In the genomic region with DNA sequence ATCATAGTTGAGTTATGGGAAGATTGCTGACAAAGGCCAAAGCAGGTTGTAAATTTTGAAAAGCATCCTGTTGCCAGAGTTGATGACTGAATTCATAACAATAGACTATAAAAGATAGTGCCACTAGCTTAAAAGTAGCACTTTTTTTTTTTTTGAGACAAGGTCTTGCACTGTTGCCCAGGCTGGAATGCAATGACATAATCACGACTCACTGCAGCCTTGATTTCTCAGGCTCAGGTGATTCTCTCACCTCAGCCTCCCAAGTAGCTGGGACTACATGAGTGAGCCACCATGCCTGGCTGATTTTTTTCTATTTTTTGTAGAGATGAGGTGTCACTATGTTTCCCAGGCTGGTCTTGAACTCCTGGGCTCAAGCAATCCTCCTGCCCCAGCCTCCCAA, we compare ENCODE assay signal across 21 cellular contexts.
"Had no signal": no experiment of that assay in that cellular context is flagged by ENCODE, and none has a peak within 500 bp of the region (broad histone marks: within the 10 kb centered on the region; RNA-seq: fewer than 3 reads in every experiment).

No MANE protein-coding gene starts in this region.

- DNase-seq: activated CD4-positive, alpha-beta T cell treated with anti-CD3 and anti-CD28 coated beads for 1 hour; activated CD4-positive, alpha-beta T cell treated with anti-CD3 and anti-CD28 coated beads, Interleukin-2, amount 50 U/mL, for 1 hour; activated CD8-positive, alpha-beta T cell treated with anti-CD3 and anti-CD28 coated beads, Interleukin-2, amount 10 ng/mL, durations not matched to agents 7 days and 5 days; aorta; central memory CD4-positive, alpha-beta T cell; dermis blood vessel endothelial cell; effector CD8-positive, alpha-beta T cell; esophagus squamous epithelium; naive B cell; nucleus accumbens; right lobe of liver; small intestine; stimulated activated CD4-positive, alpha-beta T cell treated with anti-CD3 and anti-CD28 coated beads, Interleukin-2, amount 100 ng/mL, for 24 hours; stomach; T-helper 9 cell; transverse colon had no signal

- H3K36me3 Mint-ChIP-seq: brain; naive B cell; stimulated activated effector memory CD8-positive, alpha-beta T cell treated with anti-CD3 and anti-CD28 coated beads, Interleukin-12 subunit alpha, Interleukin-12 subunit beta, amount 100 ng/mL, for 72 hours had no signal

- H3K36me3 ChIP-seq: esophagus squamous epithelium, right lobe of liver, stomach, transverse colon had no signal

- ATAC-seq: activated CD8-positive, alpha-beta T cell treated with anti-CD3 and anti-CD28 coated beads, Interleukin-2, amount 10 ng/mL, durations not matched to agents 7 days and 5 days; activated naive CD4-positive, alpha-beta T cell treated with anti-CD3 and anti-CD28 coated beads, Interleukin-2, amount 50 U/mL, for 72 hours; right lobe of liver; stimulated activated effector memory CD8-positive, alpha-beta T cell treated with anti-CD3 and anti-CD28 coated beads, Interleukin-12 subunit alpha, Interleukin-12 subunit beta, amount 100 ng/mL, for 72 hours had no signal

- H3K27ac ChIP-seq: esophagus squamous epithelium, parathyroid adenoma, right lobe of liver, stomach, transverse colon had no signal

- H3K9ac ChIP-seq: parathyroid adenoma had no signal

- H3K4me3 ChIP-seq: esophagus squamous epithelium, right lobe of liver, stomach, transverse colon had no signal

- H3K79me2 ChIP-seq: parathyroid adenoma had no signal

- H3K4me3 Mint-ChIP-seq: activated CD8-positive, alpha-beta T cell treated with anti-CD3 and anti-CD28 coated beads, Interleukin-2, amount 10 ng/mL, durations not matched to agents 7 days and 5 days; activated T-helper 1 cell treated with anti-CD3 and anti-CD28 coated beads, Interleukin-12 subunit alpha, Interleukin-12 subunit beta, Interleukin-2, Interleukin-4 antibody, amounts not matched to agents 30 ng/mL and 10 ng/mL and 1 ng/mL, durations not matched to agents 14 hours and 24 hours and 36 hours; brain; naive B cell; stimulated activated effector memory CD8-positive, alpha-beta T cell treated with anti-CD3 and anti-CD28 coated beads, Interleukin-12 subunit alpha, Interleukin-12 subunit beta, amount 100 ng/mL, for 72 hours had no signal

- H2AFZ ChIP-seq: parathyroid adenoma had no signal

- H3K4me1 ChIP-seq: esophagus squamous epithelium, parathyroid adenoma, right lobe of liver, stomach, transverse colon had no signal

- H3K27ac Mint-ChIP-seq: activated CD8-positive, alpha-beta T cell treated with anti-CD3 and anti-CD28 coated beads, Interleukin-2, amount 10 ng/mL, durations not matched to agents 7 days and 5 days; activated naive CD4-positive, alpha-beta T cell treated with anti-CD3 and anti-CD28 coated beads, Interleukin-2, amount 50 U/mL, for 72 hours; activated T-helper 1 cell treated with anti-CD3 and anti-CD28 coated beads, Interleukin-12 subunit alpha, Interleukin-12 subunit beta, Interleukin-2, Interleukin-4 antibody, amounts not matched to agents 30 ng/mL and 10 ng/mL and 1 ng/mL, durations not matched to agents 14 hours and 24 hours and 36 hours; brain; naive B cell; stimulated activated effector memory CD8-positive, alpha-beta T cell treated with anti-CD3 and anti-CD28 coated beads, Interleukin-12 subunit alpha, Interleukin-12 subunit beta, amount 100 ng/mL, for 72 hours had no signal

- H3K27me3 ChIP-seq: right lobe of liver, stomach, transverse colon had no signal

- H3K9me3 Mint-ChIP-seq: activated T-helper 1 cell treated with anti-CD3 and anti-CD28 coated beads, Interleukin-12 subunit alpha, Interleukin-12 subunit beta, Interleukin-2, Interleukin-4 antibody, amounts not matched to agents 30 ng/mL and 10 ng/mL and 1 ng/mL, durations not matched to agents 14 hours and 24 hours and 36 hours had no signal

- H3K27me3 Mint-ChIP-seq: naive B cell had no signal

- H3K9me3 ChIP-seq: esophagus squamous epithelium, right lobe of liver, stomach, transverse colon had no signal

- H3K4me1 Mint-ChIP-seq: brain; naive B cell; stimulated activated effector memory CD8-positive, alpha-beta T cell treated with anti-CD3 and anti-CD28 coated beads, Interleukin-12 subunit alpha, Interleukin-12 subunit beta, amount 100 ng/mL, for 72 hours had no signal
